15 cellular contexts compared by ENCODE assay signal in genomic region chr16:23967018-23967417, GRCh38.
A peak's percentile ranks its signal among the peaks of the same experiment; 100 is the strongest.
DNase-seq lines count a peak whose midpoint lies in the region; ATAC-seq lines count a peak whose summit lies in the region.
"Had no signal": no experiment of that assay in that cellular context is flagged by ENCODE, and none has a peak within 500 bp of the region (broad histone marks: within the 10 kb centered on the region; RNA-seq: fewer than 3 reads in every experiment).

No MANE protein-coding gene starts in this region.

- DNase-seq in NCI-H345 (lab: John Stamatoyannopoulos, UW) (peak; percentile 28), NCI-H345 treated with DMSO at 0.1 percent for 48 hours (lab: John Stamatoyannopoulos, UW; ENCODE audit: unreplicated experiment) (no peak), MV-4-11 (lab: John Stamatoyannopoulos, UW) (peak; percentile 66), retina (peak; percentile 25), OCI-M2 (lab: John Stamatoyannopoulos, UW; ENCODE audit: unreplicated experiment) (no peak)
- DNase-seq in activated T-helper 1 cell treated with anti-CD3 and anti-CD28 coated beads, Interleukin-12 subunit alpha, Interleukin-12 subunit beta, Interleukin-2, Interleukin-4 antibody, amounts not matched to agents 30 ng/mL and 10 ng/mL and 1 ng/mL, durations not matched to agents 14 hours and 24 hours and 36 hours (ENCODE audit: low spot score): no peak
- DNase-seq: activated CD4-positive, alpha-beta T cell treated with anti-CD3 and anti-CD28 coated beads, Interleukin-2, amount 10 ng/mL, durations not matched to agents 24 days and 14 days; activated effector memory CD4-positive, alpha-beta T cell treated with Interleukin-2 at 50 U/mL for 16 hours; left ventricle myocardium superior; NCI-H146; SW 1271; uterus had no signal

- ATAC-seq in HG03280 (IDR thresholded peaks at IDR 0.05; ENCODE audit: unreplicated experiment): no peak
- ATAC-seq in HG02981 (IDR thresholded peaks at IDR 0.05; ENCODE audit: unreplicated experiment): no peak
- ATAC-seq: left ventricle myocardium superior had no signal

- H3K4me3 Mint-ChIP-seq in activated T-helper 1 cell treated with anti-CD3 and anti-CD28 coated beads, Interleukin-12 subunit alpha, Interleukin-12 subunit beta, Interleukin-2, Interleukin-4 antibody, amounts not matched to agents 30 ng/mL and 10 ng/mL and 1 ng/mL, durations not matched to agents 14 hours and 24 hours and 36 hours: no peak overlapping the region
- H3K4me3 Mint-ChIP-seq: activated CD4-positive, alpha-beta T cell treated with anti-CD3 and anti-CD28 coated beads, Interleukin-2, amount 10 ng/mL, durations not matched to agents 24 days and 14 days; neural crest cell had no signal

- H3K27me3 Mint-ChIP-seq in activated T-helper 1 cell treated with anti-CD3 and anti-CD28 coated beads, Interleukin-12 subunit alpha, Interleukin-12 subunit beta, Interleukin-2, Interleukin-4 antibody, amounts not matched to agents 30 ng/mL and 10 ng/mL and 1 ng/mL, durations not matched to agents 14 hours and 24 hours and 36 hours (ENCODE audit: insufficient read depth): no peaks in the 10 kb centered on the region
- H3K27me3 Mint-ChIP-seq: activated CD4-positive, alpha-beta T cell treated with anti-CD3 and anti-CD28 coated beads, Interleukin-2, amount 10 ng/mL, durations not matched to agents 24 days and 14 days had no signal

- no peaks in the 10 kb centered on the region for H3K9me3 Mint-ChIP-seq in activated T-helper 1 cell treated with anti-CD3 and anti-CD28 coated beads, Interleukin-12 subunit alpha, Interleukin-12 subunit beta, Interleukin-2, Interleukin-4 antibody, amounts not matched to agents 30 ng/mL and 10 ng/mL and 1 ng/mL, durations not matched to agents 14 hours and 24 hours and 36 hours
- H3K9me3 Mint-ChIP-seq: neural crest cell had no signal

- peaks cover 42% of the 10 kb centered on the region for H3K4me1 Mint-ChIP-seq in activated T-helper 1 cell treated with anti-CD3 and anti-CD28 coated beads, Interleukin-12 subunit alpha, Interleukin-12 subunit beta, Interleukin-2, Interleukin-4 antibody, amounts not matched to agents 30 ng/mL and 10 ng/mL and 1 ng/mL, durations not matched to agents 14 hours and 24 hours and 36 hours (ENCODE audit: low read depth)
- H3K4me1 Mint-ChIP-seq: neural crest cell had no signal

- H3K36me3 Mint-ChIP-seq in activated T-helper 1 cell treated with anti-CD3 and anti-CD28 coated beads, Interleukin-12 subunit alpha, Interleukin-12 subunit beta, Interleukin-2, Interleukin-4 antibody, amounts not matched to agents 30 ng/mL and 10 ng/mL and 1 ng/mL, durations not matched to agents 14 hours and 24 hours and 36 hours (ENCODE audit: low read depth): peaks cover 24% of the 10 kb centered on the region

- H3K27ac Mint-ChIP-seq in activated T-helper 1 cell treated with anti-CD3 and anti-CD28 coated beads, Interleukin-12 subunit alpha, Interleukin-12 subunit beta, Interleukin-2, Interleukin-4 antibody, amounts not matched to agents 30 ng/mL and 10 ng/mL and 1 ng/mL, durations not matched to agents 14 hours and 24 hours and 36 hours: peak overlapping the region; percentile 34
- H3K27ac Mint-ChIP-seq: activated CD4-positive, alpha-beta T cell treated with anti-CD3 and anti-CD28 coated beads, Interleukin-2, amount 10 ng/mL, durations not matched to agents 24 days and 14 days had no signal

- intact Hi-C loops in activated T-helper 1 cell treated with anti-CD3 and anti-CD28 coated beads, Interleukin-12 subunit alpha, Interleukin-12 subunit beta, Interleukin-2, Interleukin-4 antibody, amounts not matched to agents 30 ng/mL and 10 ng/mL and 1 ng/mL, durations not matched to agents 14 hours and 24 hours and 36 hours (cut with micrococcal nuclease): no loop called here

Comparison
In these comparisons a context has a peak if more than half of its experiments do, and no peak if none do; other contexts are left out.
1. DNase-seq: peak in NCI-H345 (single experiment), MV-4-11 (single experiment) and retina (single experiment); none in NCI-H345 treated with DMSO at 0.1 percent for 48 hours (single experiment), activated T-helper 1 cell treated with anti-CD3 and anti-CD28 coated beads, Interleukin-12 subunit alpha, Interleukin-12 subunit beta, Interleukin-2, Interleukin-4 antibody, amounts not matched to agents 30 ng/mL and 10 ng/mL and 1 ng/mL, durations not matched to agents 14 hours and 24 hours and 36 hours (single experiment) and OCI-M2 (single experiment).